Comparison of ENCODE assay signal across 8 cellular contexts in the genomic region with DNA sequence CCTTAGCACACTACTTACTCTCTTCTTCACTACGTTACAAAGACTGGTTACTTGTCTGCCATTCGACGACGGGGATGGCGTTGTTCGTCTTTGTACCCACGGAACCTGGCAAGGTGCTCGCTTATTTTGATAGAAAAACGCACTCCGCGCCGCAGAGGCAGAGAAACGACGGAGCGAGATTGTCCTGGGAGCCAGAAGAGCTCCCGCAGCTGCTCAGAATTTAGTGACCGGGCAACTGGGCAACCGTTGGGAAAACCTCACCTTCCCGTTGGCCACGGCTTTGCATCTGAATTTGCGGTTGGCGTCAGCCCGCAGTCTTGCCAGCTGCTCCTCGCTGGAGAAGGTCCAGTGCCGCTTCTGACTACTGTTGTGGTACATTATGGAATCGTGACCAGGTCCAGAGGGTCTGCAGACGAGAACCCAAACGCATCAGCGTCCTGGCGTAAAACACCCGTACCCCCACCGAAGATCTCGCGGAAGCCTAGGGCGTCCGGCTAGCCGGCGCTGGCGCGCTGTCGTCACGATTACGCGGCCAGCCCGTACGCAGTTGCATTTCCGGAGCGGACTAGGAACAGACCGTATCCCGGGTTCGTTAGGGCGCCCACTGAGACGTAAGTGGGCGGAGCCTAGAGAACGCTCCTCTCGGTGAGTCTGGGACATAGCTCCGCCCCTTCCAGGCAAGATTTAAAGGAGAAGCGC. TPM values are rescaled to one million over a fixed set of nuclear protein-coding genes. Genes with fewer than 3 reads are reported as not detected.
DNase-seq lines count a peak whose midpoint lies in the region; ATAC-seq, FAIRE-seq and TF ChIP-seq lines count a peak whose summit lies in the region.

A gene (minus strand): TSS at position 514 of the 699 bp plus-strand sequence. CDS start 136 bp downstream, at position 378.

- peak within 1 kb of the TSS; percentile 91 for H3K27ac Mint-ChIP-seq in activated CD8-positive, alpha-beta memory T cell treated with anti-CD3 and anti-CD28 coated beads, Interleukin-2, amount 10 ng/mL, durations not matched to agents 7 days and 5 days
- H3K27ac Mint-ChIP-seq in memory B cell, result peak within 1 kb of the TSS; percentile 94

- no peak within 1 kb of the TSS for H3K23ac ChIP-seq in H1 (ENCODE audit: insufficient read length)

- H3K9me3 Mint-ChIP-seq in activated CD8-positive, alpha-beta memory T cell treated with anti-CD3 and anti-CD28 coated beads, Interleukin-2, amount 10 ng/mL, durations not matched to agents 7 days and 5 days (ENCODE audit: low read depth), result no peaks in the 10 kb centered on the region
- H3K9me3 Mint-ChIP-seq in memory B cell, result no peaks in the 10 kb centered on the region

- no peak within 1 kb of the TSS for H2BK20ac ChIP-seq in H1 (ENCODE audit: low read length)

- H3K4ac ChIP-seq in H1 (replicated peaks; ENCODE audit: insufficient read length, low read depth, low read length), result peak within 1 kb of the TSS; percentile 64

- DNase-seq in COR-L47 (lab: John Stamatoyannopoulos, UW), result peak; percentile 98
- peak; percentile 18 to 97 (median 93) for DNase-seq in HUDEP-2 (lab: John Stamatoyannopoulos, UW; ENCODE audit: unreplicated experiment in 76 of 76)
- DNase-seq in NT2/D1 (ENCODE audit: low read depth, low spot score), result peak; percentile 93
- peak; percentile 99 for DNase-seq in activated CD8-positive, alpha-beta memory T cell treated with anti-CD3 and anti-CD28 coated beads, Interleukin-2, amount 10 ng/mL, durations not matched to agents 7 days and 5 days
- DNase-seq in H1 (ENCODE audit: low read depth in 1 of 2, low spot score in 2 of 2), result peak; percentile 93 to 94
- peak; percentile 86 to 94 for DNase-seq in memory B cell (ENCODE audit: low spot score in 2 of 2)
- DNase-seq in stimulated activated CD8-positive, alpha-beta memory T cell treated with anti-CD3 and anti-CD28 coated beads, Interleukin-12 subunit alpha, Interleukin-12 subunit beta, amount 100 ng/mL, for 24 hours (ENCODE audit: extremely low read depth), result peak; percentile 95

- H3K79me1 ChIP-seq in H1 (ENCODE audit: low read depth, low read length), result peaks cover 7% of the 10 kb centered on the region; the same call in 1 of the 2 replicates

- H3K4me3 ChIP-seq in NT2/D1 (ENCODE audit: insufficient read length, low read depth) (peak within 1 kb of the TSS; percentile 97), H1 (ENCODE audit: extremely low read depth in 1 of 4, insufficient read depth in 2 of 4, low read depth in 3 of 4, low read length in 4 of 4) (peak within 1 kb of the TSS; percentile 90 to 98 (median 91))

- ATAC-seq in GM21381 (IDR thresholded peaks at IDR 0.05; ENCODE audit: unreplicated experiment), result peak; percentile 99
- ATAC-seq in activated CD8-positive, alpha-beta memory T cell treated with anti-CD3 and anti-CD28 coated beads, Interleukin-2, amount 10 ng/mL, durations not matched to agents 7 days and 5 days, result peak; percentile 98
- ATAC-seq in memory B cell (ENCODE audit: low read depth), result peak; percentile 94

- peaks cover 3 to 23% of the 10 kb centered on the region in 2 experiments; a peak in 3 of 4 replicates for H3K79me2 ChIP-seq in H1 (ENCODE audit: control insufficient read depth in 1 of 2, insufficient read depth in 2 of 2, low read length in 2 of 2)

- WGBS in H1 (ENCODE audit: extremely low coverage in 1 of 2, insufficient coverage in 1 of 2, insufficient read length in 1 of 2, insufficient replicate concordance in 2 of 2, low coverage in 1 of 2, low lambda C conversion rate in 2 of 2, missing lambda C conversion rate in 1 of 2), 2 experiments, result 1% methylated on average over 58 of the region's 58 CpGs; no CpG with 5 or more reads in 1 of the 2 experiments

- H3K23me2 ChIP-seq in H1 (ENCODE audit: low read depth, low read length), result peaks cover 7% of the 10 kb centered on the region

- H3K4me3 Mint-ChIP-seq in activated CD8-positive, alpha-beta memory T cell treated with anti-CD3 and anti-CD28 coated beads, Interleukin-2, amount 10 ng/mL, durations not matched to agents 7 days and 5 days, result peak within 1 kb of the TSS; percentile 96
- H3K4me3 Mint-ChIP-seq in memory B cell, result peak within 1 kb of the TSS; percentile 93

- H3K9ac ChIP-seq in NT2/D1 (ENCODE audit: insufficient read length, low read depth) (peak within 1 kb of the TSS; percentile 97), H1 (replicated peaks in 1 of 4; ENCODE audit: extremely low read depth in 1 of 4, low read depth in 3 of 4, low read length in 3 of 4) (peak within 1 kb of the TSS; percentile 83 to 98 (median 92))

- peak; percentile 68 to 89 for TF ChIP-seq POLR2A in H1 (IDR thresholded peaks at IDR 0.05; ENCODE audit: control extremely low read depth in 1 of 2, low read depth in 2 of 2, low read length in 2 of 2)

- H3K4me1 ChIP-seq in NT2/D1 (ENCODE audit: insufficient read depth, insufficient read length) (no peaks in the 10 kb centered on the region), H1 (replicated peaks in 1 of 4; ENCODE audit: control insufficient read depth in 3 of 4, insufficient read depth in 4 of 4, low read length in 3 of 4) (peaks cover 0 to 3% (median 0%) of the 10 kb centered on the region in 4 experiments; a peak in 2 of 7 replicates)

- peak; percentile 81 for FAIRE-seq in H1 (lab: Jason Lieb, UNC)

- peaks cover 0 to 2% of the 10 kb centered on the region in 2 experiments for H4K20me1 ChIP-seq in H1 (replicated peaks in 1 of 2; ENCODE audit: control insufficient read depth in 1 of 2, insufficient read depth in 2 of 2, low read length in 2 of 2)

- peak within 1 kb of the TSS; percentile 86 for H3K27ac ChIP-seq in H1 (ENCODE audit: low read depth, low read length)

- TF ChIP-seq RAD21 in H1 (IDR thresholded peaks at IDR 0.05 in 1 of 2, conservative IDR thresholded peaks at IDR 0.05 in 1 of 2; ENCODE audit: low read depth in 2 of 2, low read length in 2 of 2), result no peak

- peaks cover 26% of the 10 kb centered on the region for H3K36me3 Mint-ChIP-seq in activated CD8-positive, alpha-beta memory T cell treated with anti-CD3 and anti-CD28 coated beads, Interleukin-2, amount 10 ng/mL, durations not matched to agents 7 days and 5 days
- peaks cover 15% of the 10 kb centered on the region for H3K36me3 Mint-ChIP-seq in memory B cell

- H3K56ac ChIP-seq in H1 (replicated peaks; ENCODE audit: insufficient read length, low read depth, low read length), result peak within 1 kb of the TSS; percentile 80

- peak within 1 kb of the TSS; percentile 85 for H2BK5ac ChIP-seq in H1 (ENCODE audit: low read depth, low read length)

- H2BK15ac ChIP-seq in H1 (ENCODE audit: low read length), result peak within 1 kb of the TSS; percentile 67; the same call in 1 of the 2 replicates

- POLR2A ChIA-PET in H1 (lab: Charles Lee; ENCODE audit: partially characterized antibody), result interaction anchor here (0.6 to 2.2 kb wide), 6 partner anchors 9 to 145 kb away, joined by 3 to 7 read pairs (median 3); a partner anchor contains a TSS

- H3K27me3 Mint-ChIP-seq in activated CD8-positive, alpha-beta memory T cell treated with anti-CD3 and anti-CD28 coated beads, Interleukin-2, amount 10 ng/mL, durations not matched to agents 7 days and 5 days, result no peaks in the 10 kb centered on the region
- no peaks in the 10 kb centered on the region for H3K27me3 Mint-ChIP-seq in memory B cell

- H2BK120ac ChIP-seq in H1 (replicated peaks; ENCODE audit: low read depth, low read length), result no peak within 1 kb of the TSS

- H4K91ac ChIP-seq in H1 (replicated peaks; ENCODE audit: insufficient read length, low read length), result peak within 1 kb of the TSS; percentile 76

- peak within 1 kb of the TSS; percentile 88 for H4K5ac ChIP-seq in H1 (ENCODE audit: insufficient read length, low read depth, low read length)

- H2AFZ ChIP-seq in H1 (ENCODE audit: low read length), result peak within 1 kb of the TSS; percentile 95

- H2AK5ac ChIP-seq in H1 (ENCODE audit: low read depth, low read length), result no peak within 1 kb of the TSS; the same call in 1 of the 2 replicates

- CTCF ChIA-PET in activated CD8-positive, alpha-beta memory T cell treated with anti-CD3 and anti-CD28 coated beads, Interleukin-2, amount 10 ng/mL, durations not matched to agents 7 days and 5 days (lab: Charles Lee), result interaction anchor here (1.0 to 2.1 kb wide), 5 partner anchors 9 to 72 kb away, joined by 3 to 12 read pairs (median 4); no protein-coding TSS in a partner anchor
- CTCF ChIA-PET in H1 (lab: Charles Lee; ENCODE audit: partially characterized antibody), result interaction anchor here (0.9 to 1.8 kb wide), 4 partner anchors 9 to 399 kb away, joined by 4 to 7 read pairs (median 4); no protein-coding TSS in a partner anchor

- peak within 1 kb of the TSS; percentile 90 to 94 for H3K4me2 ChIP-seq in H1 (ENCODE audit: insufficient read depth in 1 of 2, low read depth in 2 of 2, low read length in 2 of 2)

- no peaks in the 10 kb centered on the region for H3K27me3 ChIP-seq in NT2/D1 (ENCODE audit: insufficient read depth, insufficient read length)
- H3K27me3 ChIP-seq in H1 (replicated peaks in 1 of 4; ENCODE audit: control insufficient read depth in 3 of 4, extremely low read depth in 1 of 4, insufficient read depth in 3 of 4, low read length in 3 of 4), result no peaks in the 10 kb centered on the region

- peak within 1 kb of the TSS; percentile 93 for H3K18ac ChIP-seq in H1 (ENCODE audit: extremely low read depth, low read length)

- H3K14ac ChIP-seq in H1 (ENCODE audit: insufficient read length), result no peak within 1 kb of the TSS

- H3K9me3 ChIP-seq in NT2/D1 (ENCODE audit: insufficient read depth, low read length) (no peaks in the 10 kb centered on the region), H1 (ENCODE audit: insufficient read depth in 2 of 2, low read depth in 1 of 2, low read length in 1 of 2) (no peaks in the 10 kb centered on the region)

- H3K36me3 ChIP-seq in NT2/D1 (ENCODE audit: insufficient read depth, insufficient read length, low read length) (peaks cover 36% of the 10 kb centered on the region), H1 (ENCODE audit: control insufficient read depth in 2 of 4, insufficient read depth in 4 of 4, low read length in 3 of 4) (peaks cover 8 to 31% (median 16%) of the 10 kb centered on the region in 4 experiments)

- no peak for TF ChIP-seq EP300 in H1 (IDR thresholded peaks at IDR 0.05; ENCODE audit: borderline replicate concordance in 1 of 2, low read depth in 2 of 2, low read length in 2 of 2)

- peak within 1 kb of the TSS; percentile 94 for H2BK12ac ChIP-seq in H1 (ENCODE audit: low read depth, low read length)

- peaks cover 40% of the 10 kb centered on the region for H3K4me1 Mint-ChIP-seq in activated CD8-positive, alpha-beta memory T cell treated with anti-CD3 and anti-CD28 coated beads, Interleukin-2, amount 10 ng/mL, durations not matched to agents 7 days and 5 days
- H3K4me1 Mint-ChIP-seq in memory B cell, result peaks cover 24% of the 10 kb centered on the region

- peak within 1 kb of the TSS; percentile 95 for H4K8ac ChIP-seq in H1 (ENCODE audit: extremely low read depth, insufficient read depth, low read length)

- no peak for TF ChIP-seq CTCF in H1 (IDR thresholded peaks at IDR 0.05; ENCODE audit: control extremely low read depth in 1 of 3, insufficient read depth in 1 of 3, low read depth in 1 of 3, low read length in 3 of 3)

RNA-seq across cellular contexts. Expression of the gene that starts here (rescaled TPM):
- total RNA-seq in activated CD8-positive, alpha-beta memory T cell treated with anti-CD3 and anti-CD28 coated beads, Interleukin-2, amount 10 ng/mL, durations not matched to agents 7 days and 5 days, result 10 to 100 TPM; 62.4 to 67.3 TPM
- total RNA-seq in H1 (2021; fragmentation: NEBNext Ultra II Directional; extraction: Animal tissue kit (Norgen Biotek cat#: 25700)), result 31.0 and 38.2 TPM in 2 replicates
- 29.2 and 41.8 TPM in 2 replicates for polyA plus RNA-seq in H1 (2011; rRNA removed)
- 54.4 TPM for polyA plus RNA-seq in H1 (2011; cell fraction: cytosol; rRNA removed)
- polyA plus RNA-seq in H1 (2011; cell fraction: nucleus; rRNA removed), result 34.9 TPM
- 31.4 to 60.6 TPM (median 40.0 TPM) in 4 replicates for polyA plus RNA-seq in H1 (2012, experiment 1 of 2)
- 3.3 TPM for polyA plus RNA-seq in H1 (2012, experiment 2 of 2)
- 30.1 TPM for polyA plus RNA-seq in H1 (2013, experiment 1 of 2)
- 30.2 TPM for polyA plus RNA-seq in H1 (2013, experiment 2 of 2)
- 94.3 and 94.4 TPM in 2 replicates for polyA minus RNA-seq in H1 (2011; rRNA and poly(A)+ RNA removed)
- 31.6 TPM for polyA minus RNA-seq in H1 (2011; cell fraction: cytosol; rRNA and poly(A)+ RNA removed)
- polyA minus RNA-seq in H1 (2011; cell fraction: nucleus; rRNA and poly(A)+ RNA removed), result 146 TPM

Comparison
In these comparisons a context has a peak if more than half of its experiments do, and no peak if none do; other contexts are left out.
1. Peak in every context shown above with its lines: DNase-seq, ATAC-seq, H3K4me3 ChIP-seq and H3K27ac ChIP-seq.